Comparison of ENCODE assay signal across 24 cellular contexts in the genomic region with DNA sequence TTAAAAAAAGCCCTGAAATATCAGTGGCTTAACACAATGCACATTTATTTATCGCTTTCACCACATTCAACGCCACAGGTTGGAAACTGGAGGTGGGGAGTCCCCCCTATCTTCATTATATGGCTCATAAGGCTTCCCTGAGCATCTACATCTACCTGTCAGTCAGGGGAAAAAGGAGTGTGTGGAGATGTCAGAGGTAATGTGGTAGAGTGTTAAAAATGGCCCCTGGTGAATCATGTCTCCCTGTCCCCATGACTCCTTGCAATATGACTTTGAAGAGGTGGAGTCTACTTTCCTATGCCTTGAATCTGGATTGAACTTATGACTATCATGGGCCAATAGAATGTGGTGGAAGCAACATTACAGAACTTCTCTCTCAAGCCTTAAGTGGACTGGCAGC.
DNase-seq lines count a peak whose midpoint lies in the region; ATAC-seq and TF ChIP-seq lines count a peak whose summit lies in the region.
"Had no signal": no experiment of that assay in that cellular context is flagged by ENCODE, and none has a peak within 500 bp of the region (broad histone marks: within the 10 kb centered on the region; RNA-seq: fewer than 3 reads in every experiment).

No MANE protein-coding gene starts in this region.

- no peaks in the 10 kb centered on the region for H3K27me3 ChIP-seq in trophoblast cell (ENCODE audit: insufficient read depth, low read length)
- no peaks in the 10 kb centered on the region for H3K27me3 ChIP-seq in thyroid gland
- H3K27me3 ChIP-seq: MG63 had no signal

- H3K27me3 Mint-ChIP-seq in activated CD8-positive, alpha-beta T cell treated with anti-CD3 and anti-CD28 coated beads for 36 hours, result no peaks in the 10 kb centered on the region
- H3K27me3 Mint-ChIP-seq in activated CD8-positive, alpha-beta T cell treated with anti-CD3 and anti-CD28 coated beads, Interleukin-2, amount 10 ng/mL, durations not matched to agents 7 days and 5 days (ENCODE audit: low read depth), result no peaks in the 10 kb centered on the region

- peak overlapping the region; percentile 72 for H2BK120ac ChIP-seq in trophoblast cell (ENCODE audit: insufficient read depth, low read length, poor library complexity)

- peak overlapping the region; percentile 72 for H2BK12ac ChIP-seq in trophoblast cell (ENCODE audit: low read length)

- no CpG with 5 or more reads among the region's 2 CpGs for WGBS in trophoblast cell (ENCODE audit: extremely low coverage, insufficient coverage, insufficient read length)
- WGBS in thyroid gland, 2 donors, result 96 to 100% methylated on average over 2 of the region's 2 CpGs

- no peak overlapping the region for H3K27ac Mint-ChIP-seq in activated CD8-positive, alpha-beta T cell treated with anti-CD3 and anti-CD28 coated beads for 36 hours
- H3K27ac Mint-ChIP-seq in activated CD8-positive, alpha-beta T cell treated with anti-CD3 and anti-CD28 coated beads, Interleukin-2, amount 10 ng/mL, durations not matched to agents 7 days and 5 days, result no peak overlapping the region
- H3K27ac Mint-ChIP-seq: H9 had no signal

- POLR2A ChIA-PET in activated CD8-positive, alpha-beta T cell treated with anti-CD3 and anti-CD28 coated beads for 36 hours (lab: Charles Lee), result no interaction called here
- POLR2A ChIA-PET in activated CD8-positive, alpha-beta T cell treated with anti-CD3 and anti-CD28 coated beads, Interleukin-2, amount 10 ng/mL, durations not matched to agents 7 days and 5 days (lab: Charles Lee), result no interaction called here

- H3K4me1 ChIP-seq in trophoblast cell (ENCODE audit: control insufficient read depth in 1 of 2, insufficient read depth in 2 of 2, low read length in 2 of 2), result peaks cover 3 to 12% of the 10 kb centered on the region in 2 experiments
- no peaks in the 10 kb centered on the region for H3K4me1 ChIP-seq in thyroid gland

- no peak overlapping the region for H3K4me3 ChIP-seq in epithelial cell of esophagus (ENCODE audit: low read length)
- H3K4me3 ChIP-seq in trophoblast cell (ENCODE audit: low read depth, low read length), result no peak overlapping the region
- H3K4me3 ChIP-seq in thyroid gland (replicated peaks in 1 of 3), result no peak overlapping the region
- H3K4me3 ChIP-seq: GM23248, K562, MG63 had no signal

- peak overlapping the region; percentile 21 for H4K8ac ChIP-seq in trophoblast cell (ENCODE audit: low read depth, low read length)

- CTCF ChIA-PET in activated CD8-positive, alpha-beta T cell treated with anti-CD3 and anti-CD28 coated beads for 36 hours (lab: Charles Lee), result no interaction called here
- CTCF ChIA-PET in activated CD8-positive, alpha-beta T cell treated with anti-CD3 and anti-CD28 coated beads, Interleukin-2, amount 10 ng/mL, durations not matched to agents 7 days and 5 days (lab: Charles Lee), result no interaction called here

- H2AFZ ChIP-seq in trophoblast cell (ENCODE audit: insufficient read depth, low read length, poor library complexity), result no peak overlapping the region

- ATAC-seq in activated CD8-positive, alpha-beta T cell treated with anti-CD3 and anti-CD28 coated beads for 36 hours, result no peak
- no peak for ATAC-seq in activated CD8-positive, alpha-beta T cell treated with anti-CD3 and anti-CD28 coated beads, Interleukin-2, amount 10 ng/mL, durations not matched to agents 7 days and 5 days
- ATAC-seq in GM21390 (IDR thresholded peaks at IDR 0.05; ENCODE audit: unreplicated experiment), result no peak
- ATAC-seq: HepG2, K562 had no signal

- H3K23ac ChIP-seq in trophoblast cell (ENCODE audit: low read length), result no peak overlapping the region

- peak overlapping the region; percentile 8 for H2AK5ac ChIP-seq in trophoblast cell (ENCODE audit: low read length)

- no peak overlapping the region for H3K18ac ChIP-seq in trophoblast cell (ENCODE audit: low read length)

- peak overlapping the region; percentile 20 for H3K27ac ChIP-seq in trophoblast cell (ENCODE audit: low read depth, low read length)
- H3K27ac ChIP-seq in thyroid gland, result no peak overlapping the region
- H3K27ac ChIP-seq: GM23248 had no signal

- H3K9me3 ChIP-seq in trophoblast cell (ENCODE audit: insufficient read depth, low read depth, low read length) (no peaks in the 10 kb centered on the region), thyroid gland (no peaks in the 10 kb centered on the region)
- H3K9me3 ChIP-seq: MG63 had no signal

- intact Hi-C loops in activated CD8-positive, alpha-beta T cell treated with anti-CD3 and anti-CD28 coated beads for 36 hours (cut with micrococcal nuclease), result no loop called here
- intact Hi-C loops in thyroid gland (cut with DNase I), result no loop called here

- H3K79me2 ChIP-seq in trophoblast cell (ENCODE audit: control insufficient read depth, insufficient read depth, low read length, poor library complexity), result no peaks in the 10 kb centered on the region

- H3K79me1 ChIP-seq in trophoblast cell (ENCODE audit: low read length), result peaks cover 15% of the 10 kb centered on the region

- no peaks in the 10 kb centered on the region for H3K36me3 Mint-ChIP-seq in activated CD8-positive, alpha-beta T cell treated with anti-CD3 and anti-CD28 coated beads for 36 hours (ENCODE audit: low read depth)
- no peaks in the 10 kb centered on the region for H3K36me3 Mint-ChIP-seq in activated CD8-positive, alpha-beta T cell treated with anti-CD3 and anti-CD28 coated beads, Interleukin-2, amount 10 ng/mL, durations not matched to agents 7 days and 5 days (ENCODE audit: low read depth)

- no peak for TF ChIP-seq CTCF in activated CD8-positive, alpha-beta T cell treated with anti-CD3 and anti-CD28 coated beads for 36 hours (IDR thresholded peaks at IDR 0.05)
- no peak for TF ChIP-seq CTCF in epithelial cell of esophagus (IDR thresholded peaks at IDR 0.05; ENCODE audit: insufficient read depth, low read depth, low read length, missing control alignments)
- TF ChIP-seq CTCF in thyroid gland (IDR thresholded peaks at IDR 0.05), result no peak

- no peaks in the 10 kb centered on the region for H3K4me1 Mint-ChIP-seq in activated CD8-positive, alpha-beta T cell treated with anti-CD3 and anti-CD28 coated beads for 36 hours (ENCODE audit: low read depth)
- H3K4me1 Mint-ChIP-seq in activated CD8-positive, alpha-beta T cell treated with anti-CD3 and anti-CD28 coated beads, Interleukin-2, amount 10 ng/mL, durations not matched to agents 7 days and 5 days (ENCODE audit: low read depth), result no peaks in the 10 kb centered on the region

- peaks cover 3% of the 10 kb centered on the region for H3K9me3 Mint-ChIP-seq in activated CD8-positive, alpha-beta T cell treated with anti-CD3 and anti-CD28 coated beads for 36 hours
- H3K9me3 Mint-ChIP-seq in activated CD8-positive, alpha-beta T cell treated with anti-CD3 and anti-CD28 coated beads, Interleukin-2, amount 10 ng/mL, durations not matched to agents 7 days and 5 days (ENCODE audit: insufficient read depth), result no peaks in the 10 kb centered on the region
- H3K9me3 Mint-ChIP-seq: H9 had no signal

- H3K4ac ChIP-seq in trophoblast cell (ENCODE audit: low read depth, low read length), result no peak overlapping the region

- H4K12ac ChIP-seq in trophoblast cell (ENCODE audit: low read depth, low read length), result no peak overlapping the region

- no peak overlapping the region for H2BK5ac ChIP-seq in trophoblast cell (ENCODE audit: low read depth, low read length, poor library complexity)

- peak; percentile 3 for DNase-seq in activated CD8-positive, alpha-beta T cell treated with anti-CD3 and anti-CD28 coated beads for 36 hours
- no peak for DNase-seq in activated CD8-positive, alpha-beta T cell treated with anti-CD3 and anti-CD28 coated beads, Interleukin-2, amount 10 ng/mL, durations not matched to agents 7 days and 5 days
- peak; percentile 34 for DNase-seq in M059J (ENCODE audit: low read depth)
- peak; percentile 24 for DNase-seq in epithelial cell of esophagus (ENCODE audit: low read depth)
- DNase-seq in trophoblast cell, result no peak
- DNase-seq in thyroid gland, result no peak
- no peak for DNase-seq in NCI-H2171 (lab: John Stamatoyannopoulos, UW)
- DNase-seq: 8988T; Calu3; DND-41; H9; Kasumi-1; NCI-H1105 treated with DMSO at 0.1 percent for 48 hours; NCI-H146; NCI-H1930; NCI-H446 treated with DMSO at 0.1 percent for 48 hours; NCI-H526; NK-92 treated with Interleukin-12 subunit alpha and Interleukin-12 subunit beta, amount 100 ng/mL, for 24 hours; Right ventricle myocardium superior had no signal

- no peaks in the 10 kb centered on the region for H3K36me3 ChIP-seq in trophoblast cell (ENCODE audit: control insufficient read depth in 1 of 2, insufficient read depth in 2 of 2, low read length in 2 of 2)
- H3K36me3 ChIP-seq in thyroid gland, result no peaks in the 10 kb centered on the region
- H3K36me3 ChIP-seq: MG63 had no signal

- no peak overlapping the region for H3K4me3 Mint-ChIP-seq in activated CD8-positive, alpha-beta T cell treated with anti-CD3 and anti-CD28 coated beads for 36 hours
- H3K4me3 Mint-ChIP-seq in activated CD8-positive, alpha-beta T cell treated with anti-CD3 and anti-CD28 coated beads, Interleukin-2, amount 10 ng/mL, durations not matched to agents 7 days and 5 days, result no peak overlapping the region
- H3K4me3 Mint-ChIP-seq: H9 had no signal

- H3K14ac ChIP-seq in trophoblast cell (ENCODE audit: low read length), result peak overlapping the region; percentile 13

- peak overlapping the region; percentile 53 for H4K91ac ChIP-seq in trophoblast cell (ENCODE audit: low read depth, low read length)

- H3K9ac ChIP-seq in trophoblast cell (ENCODE audit: low read length), result no peak overlapping the region
- H3K9ac ChIP-seq: GM23248 had no signal

- TF ChIP-seq POLR2A in thyroid gland (IDR thresholded peaks at IDR 0.05), result no peak

- H3K4me2 ChIP-seq in trophoblast cell (ENCODE audit: low read length), result no peak overlapping the region

Comparison
In these comparisons a context has a peak if more than half of its experiments do, and no peak if none do; other contexts are left out.
1. DNase-seq: peak in activated CD8-positive, alpha-beta T cell treated with anti-CD3 and anti-CD28 coated beads for 36 hours (single experiment), M059J (single experiment) and epithelial cell of esophagus (single experiment); none in activated CD8-positive, alpha-beta T cell treated with anti-CD3 and anti-CD28 coated beads, Interleukin-2, amount 10 ng/mL, durations not matched to agents 7 days and 5 days (single experiment), trophoblast cell (0 of 2), thyroid gland (0 of 2) and NCI-H2171 (single experiment).